15 cellular contexts compared by ENCODE assay signal in genomic region chr16:81018496-81018895, GRCh38.
"Had no signal": no experiment of that assay in that cellular context is flagged by ENCODE, and none has a peak within 500 bp of the region (broad histone marks: within the 10 kb centered on the region; RNA-seq: fewer than 3 reads in every experiment).

No MANE protein-coding gene starts in this region.

- H3K27ac ChIP-seq: adrenal gland, body of pancreas, epithelial cell of prostate, gastrocnemius medialis, left ventricle myocardium inferior, right atrium auricular region, SK-N-MC, thoracic aorta had no signal

- H3K9me3 ChIP-seq: adrenal gland, body of pancreas, gastrocnemius medialis, left ventricle myocardium inferior, right atrium auricular region, thoracic aorta had no signal

- H3K36me3 ChIP-seq: adrenal gland, thoracic aorta had no signal

- DNase-seq: activated CD4-positive, alpha-beta T cell treated with anti-CD3 and anti-CD28 coated beads, Interleukin-2, amount 50 U/mL, for 4 hours; activated CD4-positive, CD25-positive, alpha-beta regulatory T cell treated with anti-CD3 and anti-CD28 coated beads, Interleukin-2, amount 50 U/mL, for 72 hours; activated naive CD4-positive, alpha-beta T cell treated with anti-CD3 and anti-CD28 coated beads for 36 hours; activated T-cell treated with anti-CD3 and anti-CD28 coated beads, Interleukin-2, amount 50 U/mL, for 1 hour; adrenal gland; body of pancreas; central memory CD4-positive, alpha-beta T cell; effector memory CD4-positive, alpha-beta T cell; gastrocnemius medialis; left ventricle myocardium inferior; naive thymus-derived CD8-positive, alpha-beta T cell had no signal

- H3K27me3 ChIP-seq: adrenal gland, body of pancreas, gastrocnemius medialis, right atrium auricular region had no signal

- H3K4me3 ChIP-seq: adrenal gland, body of pancreas, gastrocnemius medialis, left ventricle myocardium inferior, right atrium auricular region, SK-N-MC, thoracic aorta had no signal

- H3K4me1 ChIP-seq: adrenal gland, body of pancreas, gastrocnemius medialis, left ventricle myocardium inferior, right atrium auricular region had no signal
